ENCODE assay signal across 13 cellular contexts in genomic region chr9:34555435-34556230, GRCh38. TPM values are rescaled to one million over a fixed set of nuclear protein-coding genes. Genes with fewer than 3 reads are reported as not detected.
"Had no signal": no experiment of that assay in that cellular context is flagged by ENCODE, and none has a peak within 500 bp of the region (broad histone marks: within the 10 kb centered on the region; RNA-seq: fewer than 3 reads in every experiment).

No MANE protein-coding gene starts in this region.

- H3K27ac ChIP-seq: SJSA1, uterus, VCaP had no signal

- H3K4me1 Mint-ChIP-seq: activated T-helper 17 cell treated with anti-CD3 and anti-CD28 coated beads, Interleukin-2, amount 50 U/mL, for 72 hours; central memory CD8-positive, alpha-beta T cell had no signal

- H3K4me3 Mint-ChIP-seq: activated naive CD4-positive, alpha-beta T cell treated with anti-CD3 and anti-CD28 coated beads for 36 hours; activated T-helper 17 cell treated with anti-CD3 and anti-CD28 coated beads, Interleukin-2, amount 50 U/mL, for 72 hours; central memory CD8-positive, alpha-beta T cell had no signal

- H3K4me3 ChIP-seq: SJSA1, uterus had no signal

- H3K9me3 Mint-ChIP-seq: activated naive CD4-positive, alpha-beta T cell treated with anti-CD3 and anti-CD28 coated beads for 36 hours; activated T-helper 17 cell treated with anti-CD3 and anti-CD28 coated beads, Interleukin-2, amount 50 U/mL, for 72 hours; central memory CD8-positive, alpha-beta T cell had no signal

- H3K9me3 ChIP-seq: SJSA1, uterus had no signal

- ATAC-seq: activated T-helper 17 cell treated with anti-CD3 and anti-CD28 coated beads, Interleukin-2, amount 50 U/mL, for 72 hours; left ventricle myocardium superior had no signal

- H3K27ac Mint-ChIP-seq: activated naive CD4-positive, alpha-beta T cell treated with anti-CD3 and anti-CD28 coated beads for 36 hours; activated T-helper 17 cell treated with anti-CD3 and anti-CD28 coated beads, Interleukin-2, amount 50 U/mL, for 72 hours; naive B cell had no signal

- H3K4me1 ChIP-seq: SJSA1 had no signal

- H3K27me3 ChIP-seq: SJSA1, uterus had no signal

- H3K36me3 Mint-ChIP-seq: naive B cell had no signal

- DNase-seq: activated CD4-positive, alpha-beta T cell treated with anti-CD3 and anti-CD28 coated beads for 4 hours; activated naive CD4-positive, alpha-beta T cell treated with anti-CD3 and anti-CD28 coated beads for 36 hours; left ventricle myocardium superior; naive B cell; stimulated activated CD4-positive, alpha-beta T cell treated with anti-CD3 and anti-CD28 coated beads, Interleukin-4, amount 100 ng/mL, for 4 hours; T-helper 9 cell; uterus had no signal

- H3K36me3 ChIP-seq: SJSA1, uterus had no signal

RNA-seq across cellular contexts. Expression of gene ENHO, which starts 32.8 kb away (rescaled TPM):
- total RNA-seq: activated T-helper 17 cell treated with anti-CD3 and anti-CD28 coated beads, Interleukin-2, amount 50 U/mL, for 72 hours; glomerular endothelial cell; SJSA1 had no signal

RNA-seq across cellular contexts. Expression of gene CNTFR, which starts 33.9 kb away (rescaled TPM):
- total RNA-seq: activated naive CD4-positive, alpha-beta T cell treated with anti-CD3 and anti-CD28 coated beads for 36 hours; activated T-helper 17 cell treated with anti-CD3 and anti-CD28 coated beads, Interleukin-2, amount 50 U/mL, for 72 hours; glomerular endothelial cell; osteocyte; SJSA1 had no signal
